In the genomic region with DNA sequence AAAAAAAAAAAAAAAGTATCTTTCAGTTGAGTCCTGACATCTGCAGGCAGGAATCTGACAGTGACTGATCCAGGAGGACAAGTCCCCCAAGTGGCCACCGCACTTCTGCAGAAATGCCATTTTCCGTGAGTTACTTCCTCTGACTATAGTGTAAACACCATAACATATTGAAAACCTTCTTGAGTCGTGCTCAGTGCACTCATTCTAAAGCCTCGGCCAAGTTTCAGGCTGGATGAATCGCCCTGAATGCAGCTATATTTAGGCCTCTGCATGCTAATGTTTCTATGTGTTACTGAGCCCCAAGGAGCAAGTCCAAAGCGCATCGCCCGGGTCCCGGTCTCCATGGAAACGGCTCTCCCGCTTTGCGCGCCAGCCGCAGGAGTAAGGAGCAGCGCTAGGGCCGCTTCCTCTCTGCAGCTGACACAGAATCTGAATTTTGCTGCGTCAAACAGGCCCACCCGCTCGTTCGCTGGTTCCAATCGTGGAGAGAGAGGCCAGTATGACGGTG, we compare ENCODE assay signal across 8 cellular contexts.
DNase-seq lines count a peak whose midpoint lies in the region; ATAC-seq and TF ChIP-seq lines count a peak whose summit lies in the region.

No MANE protein-coding gene starts in this region.

- DNase-seq in AG09309 (ENCODE audit: low read depth): peak; percentile 18
- peak; percentile 30 for DNase-seq in HT1080 (ENCODE audit: low read depth)
- DNase-seq in activated effector memory CD4-positive, alpha-beta T cell treated with anti-CD3 and anti-CD28 coated beads, Interleukin-2, amount 50 U/mL, for 16 hours: peak; percentile 63
- no peak for DNase-seq in central memory CD4-positive, alpha-beta T cell

- no peaks in the 10 kb centered on the region for H3K36me3 Mint-ChIP-seq in stimulated activated memory B cell treated with anti-CD40 and anti-IgM and Interleukin-4, amounts not matched to agents 10 μg/mL and 1 μg/mL and 100 μg/mL, for 72 hours

- H3K4me1 ChIP-seq in iPS-18a (ENCODE audit: control insufficient read depth, low read depth, low read length): peaks cover 11% of the 10 kb centered on the region

- H3K4me3 Mint-ChIP-seq in stimulated activated memory B cell treated with anti-CD40 and anti-IgM and Interleukin-4, amounts not matched to agents 10 μg/mL and 1 μg/mL and 100 μg/mL, for 72 hours: peak overlapping the region; percentile 40

- peaks cover 8% of the 10 kb centered on the region for H3K4me1 Mint-ChIP-seq in stimulated activated memory B cell treated with anti-CD40 and anti-IgM and Interleukin-4, amounts not matched to agents 10 μg/mL and 1 μg/mL and 100 μg/mL, for 72 hours

- TF ChIP-seq CTCF in AG09309 (IDR thresholded peaks at IDR 0.05; ENCODE audit: control insufficient read depth, insufficient read depth, low read depth, low read length, missing control alignments): peak; percentile 36

- no peak overlapping the region for H3K27ac Mint-ChIP-seq in stimulated activated memory B cell treated with anti-CD40 and anti-IgM and Interleukin-4, amounts not matched to agents 10 μg/mL and 1 μg/mL and 100 μg/mL, for 72 hours

- peaks cover 16% of the 10 kb centered on the region for H3K27me3 Mint-ChIP-seq in stimulated activated memory B cell treated with anti-CD40 and anti-IgM and Interleukin-4, amounts not matched to agents 10 μg/mL and 1 μg/mL and 100 μg/mL, for 72 hours

- H3K27me3 ChIP-seq in iPS-18a (ENCODE audit: control insufficient read depth, insufficient read depth, low read length): peaks cover 4% of the 10 kb centered on the region

- H3K9me3 ChIP-seq in iPS-18a (ENCODE audit: control insufficient read depth, low read depth, low read length): no peaks in the 10 kb centered on the region

- H3K9me3 Mint-ChIP-seq in stimulated activated memory B cell treated with anti-CD40 and anti-IgM and Interleukin-4, amounts not matched to agents 10 μg/mL and 1 μg/mL and 100 μg/mL, for 72 hours: peaks cover 2% of the 10 kb centered on the region

- peak; percentile 34 for ATAC-seq in stimulated activated memory B cell treated with anti-CD40 and anti-IgM and Interleukin-4, amounts not matched to agents 10 μg/mL and 1 μg/mL and 100 μg/mL, for 72 hours
- ATAC-seq in GM18907 (IDR thresholded peaks at IDR 0.05; ENCODE audit: unreplicated experiment) (no peak), HG03378 (IDR thresholded peaks at IDR 0.05; ENCODE audit: unreplicated experiment) (no peak)

- H3K9ac ChIP-seq in iPS-18a (ENCODE audit: low read length): peak overlapping the region; percentile 3

- H3K4me3 ChIP-seq in AG09309 (ENCODE audit: control insufficient read depth, low read depth, low read length) (peak overlapping the region; percentile 29), iPS-18a (ENCODE audit: low read length) (peak overlapping the region; percentile 56)

- no peak overlapping the region for H3K27ac ChIP-seq in iPS-18a (ENCODE audit: low read length)

- no peaks in the 10 kb centered on the region for H3K36me3 ChIP-seq in iPS-18a (ENCODE audit: control insufficient read depth, low read depth, low read length)
